Comparison of ENCODE assay signal across 8 cellular contexts in genomic region chr20:20710847-20711315, GRCh38. TPM values are rescaled to one million over a fixed set of nuclear protein-coding genes. Genes with fewer than 3 reads are reported as not detected.
DNase-seq lines count a peak whose midpoint lies in the region; ATAC-seq, FAIRE-seq and TF ChIP-seq lines count a peak whose summit lies in the region.

No MANE protein-coding gene starts in this region.

- H3K4me3 ChIP-seq in PC-9, result peak overlapping the region; percentile 92; the same call in 1 of the 2 replicates
- H3K4me3 ChIP-seq in esophagus muscularis mucosa, result peak overlapping the region; percentile 86 to 98 (median 97)
- peak overlapping the region in 1 of 2 donors; percentile 100 for H3K4me3 ChIP-seq in small intestine (ENCODE audit: low read depth in 1 of 2, low read length in 2 of 2)

- CTCF ChIA-PET in PC-9 (lab: Charles Lee), result no interaction called here

- no peaks in the 10 kb centered on the region for H3K36me3 ChIP-seq in PC-9 (ENCODE audit: low read depth)
- H3K36me3 ChIP-seq in esophagus muscularis mucosa, result no peaks in the 10 kb centered on the region
- no peaks in the 10 kb centered on the region for H3K36me3 ChIP-seq in small intestine (ENCODE audit: control insufficient read depth in 2 of 2, insufficient read depth in 2 of 2, low read length in 2 of 2)

- peaks cover 26% of the 10 kb centered on the region for H3K4me1 ChIP-seq in PC-9 (replicated peaks; ENCODE audit: insufficient read depth)
- peaks cover 23 to 47% (median 36%) of the 10 kb centered on the region in 4 donors for H3K4me1 ChIP-seq in esophagus muscularis mucosa
- peaks cover 2 to 7% of the 10 kb centered on the region in 2 donors for H3K4me1 ChIP-seq in small intestine (ENCODE audit: control insufficient read depth in 2 of 2, insufficient read depth in 1 of 2, low read depth in 1 of 2, low read length in 1 of 2)

- H2AFZ ChIP-seq in PC-9, result peak overlapping the region; percentile 98

- TF ChIP-seq EP300 in esophagus muscularis mucosa (IDR thresholded peaks at IDR 0.05), result no peak

- peaks cover 12% of the 10 kb centered on the region for H3F3A ChIP-seq in PC-9 (ENCODE audit: insufficient read depth, low read depth)

- no peaks in the 10 kb centered on the region for H3K9me2 ChIP-seq in PC-9 (ENCODE audit: insufficient read depth)

- TSS peak; percentile 26 for BruUV-seq in PC-9 (replicated peaks; lab: Mats Ljungman, UMichigan)

- 54% methylated on average over 5 of the region's 5 CpGs for WGBS in esophagus muscularis mucosa
- 9 to 30% (median 16%) methylated on average over 5 of the region's 5 CpGs for WGBS in small intestine, 3 donors

- H3K27me3 ChIP-seq in PC-9 (ENCODE audit: insufficient read depth, low read depth), result no peaks in the 10 kb centered on the region
- no peaks in the 10 kb centered on the region for H3K27me3 ChIP-seq in esophagus muscularis mucosa
- H3K27me3 ChIP-seq in small intestine (ENCODE audit: control insufficient read depth in 2 of 2, insufficient read depth in 2 of 2, low read length in 2 of 2), result no peaks in the 10 kb centered on the region

- POLR2A ChIA-PET in PC-9 (lab: Charles Lee; ENCODE audit: unreplicated experiment), result interaction anchor here (0.6 kb wide), 2 partner anchors 134 to 1068 kb away, joined by 3 to 4 read pairs; no protein-coding TSS in a partner anchor

- ATAC-seq in HG02759 (IDR thresholded peaks at IDR 0.05; ENCODE audit: unreplicated experiment), result peak; percentile 25

- H3K79me2 ChIP-seq in PC-9 (ENCODE audit: low read depth), result peaks cover 28% of the 10 kb centered on the region

- H4K20me1 ChIP-seq in PC-9 (ENCODE audit: insufficient read depth), result no peaks in the 10 kb centered on the region

- in situ Hi-C loops in GM13976 (cut with MboI; ENCODE audit: low sequenced_read_pairs, unreplicated experiment), result no loop called here

- DNase-seq in GF-D8 (lab: John Stamatoyannopoulos, UW) (peak; percentile 64), PC-9 (peak; percentile 29 to 78), esophagus muscularis mucosa (ENCODE audit: extremely low spot score) (peak; percentile 87), small intestine (peak; percentile 91), NCI-H345 (lab: John Stamatoyannopoulos, UW) (no peak), GM13976 (ENCODE audit: low spot score) (no peak), AG08395 (ENCODE audit: low spot score) (no peak)

- peak overlapping the region; percentile 40 for H3K27ac ChIP-seq in PC-9
- peak overlapping the region; percentile 89 to 95 (median 92) for H3K27ac ChIP-seq in esophagus muscularis mucosa (replicated peaks in 1 of 4)
- H3K27ac ChIP-seq in small intestine (ENCODE audit: low read depth in 1 of 2, low read length in 1 of 2), result peak overlapping the region; percentile 58 to 85

- H3K9me3 ChIP-seq in PC-9 (ENCODE audit: insufficient read depth, low read depth) (no peaks in the 10 kb centered on the region), esophagus muscularis mucosa (no peaks in the 10 kb centered on the region), small intestine (ENCODE audit: control insufficient read depth, low read depth) (no peaks in the 10 kb centered on the region)

- peak overlapping the region; percentile 90 for H3K4me2 ChIP-seq in PC-9

- FAIRE-seq in small intestine (lab: Jason Lieb, UNC), result no peak

- TF ChIP-seq CTCF in PC-9 (conservative IDR thresholded peaks at IDR 0.05) (no peak), esophagus muscularis mucosa (IDR thresholded peaks at IDR 0.05) (no peak), GM13976 (IDR thresholded peaks at IDR 0.05; ENCODE audit: borderline replicate concordance, control extremely low read depth, extremely low read depth, insufficient read depth, missing control alignments) (no peak)

- TF ChIP-seq POLR2A in esophagus muscularis mucosa (IDR thresholded peaks at IDR 0.05; ENCODE audit: low read depth), result no peak

- intact Hi-C loops in PC-9 (cut with micrococcal nuclease; ENCODE audit: unreplicated experiment) (loop anchor here (5.0 kb wide), 1 partner anchor 659 kb away; the partner anchor contains the start of genes CFAP61 and CRNKL1), esophagus muscularis mucosa (cut with DNase I) (no loop called here)

RNA-seq across cellular contexts. Expression of gene RALGAPA2, which starts 1.6 kb away (rescaled TPM):
- total RNA-seq in PC-9 (2021) (19.2 and 28.7 TPM in 2 replicates), esophagus muscularis mucosa (10 to 100 TPM; 20.1 to 27.7 (median 23.0) TPM)
- polyA plus RNA-seq in small intestine, result 10 to 100 TPM in 2 of 3 donors, 1 to 10 TPM in 1; 7.6 to 24.7 (median 10.7) TPM

Comparison
In these comparisons a context has a peak if more than half of its experiments do, and no peak if none do; other contexts are left out.
1. DNase-seq: peak in GF-D8 (single experiment), PC-9 (2 of 2), esophagus muscularis mucosa (single experiment) and small intestine (single experiment); none in NCI-H345 (single experiment), GM13976 (single experiment) and AG08395 (single experiment).
2. H3K27ac ChIP-seq: peak in every context shown above with its lines; median percentile 92 in esophagus muscularis mucosa; 72 in small intestine; 40 in PC-9.